27 cellular contexts compared by ENCODE assay signal in the genomic region with DNA sequence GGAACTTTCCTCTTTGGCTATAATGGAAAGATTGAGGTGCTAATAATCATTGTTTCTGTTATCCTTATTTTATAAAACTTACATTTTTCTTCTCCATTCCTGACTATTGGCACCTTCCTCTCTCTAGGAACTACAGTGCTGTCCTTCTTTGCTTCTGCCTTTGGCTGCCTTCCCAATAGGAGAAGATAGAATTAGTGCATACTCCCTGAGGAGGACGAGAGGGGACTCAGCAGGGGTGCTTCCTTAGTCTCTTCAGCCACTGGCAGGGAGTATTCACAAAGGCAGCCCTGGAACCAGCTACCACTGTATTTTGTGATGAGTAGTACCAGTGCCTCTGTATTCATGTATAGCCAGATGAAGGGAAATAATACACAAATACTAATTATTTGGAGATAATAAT.
"Had no signal": no experiment of that assay in that cellular context is flagged by ENCODE, and none has a peak within 500 bp of the region (broad histone marks: within the 10 kb centered on the region; RNA-seq: fewer than 3 reads in every experiment).

No MANE protein-coding gene starts in this region.

- H3K4me3 Mint-ChIP-seq: activated CD4-positive, alpha-beta memory T cell treated with anti-CD3 and anti-CD28 coated beads for 36 hours; activated CD4-positive, alpha-beta T cell treated with anti-CD3 and anti-CD28 coated beads, Interleukin-2, amount 10 ng/mL, durations not matched to agents 24 days and 14 days; activated T-cell treated with anti-CD3 and anti-CD28 coated beads, Interleukin-2, amount 50 U/mL, for 24 hours; natural killer cell treated with Interleukin-12 subunit alpha and Interleukin-12 subunit beta and Interleukin-15 and Interleukin-18, amount 100 ng/mL, for 72 hours; T-helper 17 cell had no signal

- H3K27ac ChIP-seq: left ventricle myocardium inferior, neutrophil, right lobe of liver, testis, transverse colon, WERI-Rb-1 had no signal

- H3K27me3 Mint-ChIP-seq: activated CD4-positive, alpha-beta memory T cell treated with anti-CD3 and anti-CD28 coated beads for 36 hours; activated CD4-positive, alpha-beta T cell treated with anti-CD3 and anti-CD28 coated beads, Interleukin-2, amount 10 ng/mL, durations not matched to agents 24 days and 14 days; activated T-cell treated with anti-CD3 and anti-CD28 coated beads, Interleukin-2, amount 50 U/mL, for 24 hours; natural killer cell treated with Interleukin-12 subunit alpha and Interleukin-12 subunit beta and Interleukin-15 and Interleukin-18, amount 100 ng/mL, for 72 hours; T-helper 17 cell had no signal

- H3K4me3 ChIP-seq: left ventricle myocardium inferior, lung, mucosa of descending colon, right lobe of liver, testis, transverse colon had no signal

- DNase-seq: activated CD4-positive, alpha-beta memory T cell treated with anti-CD3 and anti-CD28 coated beads for 36 hours; activated CD4-positive, alpha-beta T cell treated with anti-CD3 and anti-CD28 coated beads, Interleukin-2, amount 10 ng/mL, durations not matched to agents 24 days and 14 days; activated CD4-positive, CD25-positive, alpha-beta regulatory T cell treated with anti-CD3 and anti-CD28 coated beads, Interleukin-2, amount 50 U/mL, for 72 hours; activated CD8-positive, alpha-beta memory T cell treated with anti-CD3 and anti-CD28 coated beads, Interleukin-2, amount 50 U/mL, for 4 hours; activated gamma-delta T cell treated with Interleukin-2 at 50 U/mL for 16 hours; activated naive CD4-positive, alpha-beta T cell treated with anti-CD3 and anti-CD28 coated beads, Interleukin-2, amount 50 U/mL, for 16 hours; activated T-cell treated with anti-CD3 and anti-CD28 coated beads, Interleukin-2, amount 50 U/mL, for 24 hours; amniotic stem cell; caudate nucleus; foreskin fibroblast; head of caudate nucleus; hippocampal formation; islet precursor cell; left ventricle myocardium inferior; mucosa of descending colon; right lobe of liver; stimulated activated CD4-positive, alpha-beta T cell treated with anti-CD3 and anti-CD28 coated beads, Interleukin-2, amount 100 ng/mL, for 48 hours; stimulated activated naive CD4-positive, alpha-beta T cell treated with Interleukin-2 at 50 U/mL for 16 hours; T-helper 17 cell; T1000; testis; transverse colon; WERI-Rb-1 had no signal

- H3K27ac Mint-ChIP-seq: activated CD4-positive, alpha-beta memory T cell treated with anti-CD3 and anti-CD28 coated beads for 36 hours; activated CD4-positive, alpha-beta T cell treated with anti-CD3 and anti-CD28 coated beads, Interleukin-2, amount 10 ng/mL, durations not matched to agents 24 days and 14 days; activated T-cell treated with anti-CD3 and anti-CD28 coated beads, Interleukin-2, amount 50 U/mL, for 24 hours; natural killer cell treated with Interleukin-12 subunit alpha and Interleukin-12 subunit beta and Interleukin-15 and Interleukin-18, amount 100 ng/mL, for 72 hours; T-helper 17 cell had no signal

- ATAC-seq: esophagus mucosa; mucosa of descending colon; natural killer cell treated with Interleukin-12 subunit alpha and Interleukin-12 subunit beta and Interleukin-15 and Interleukin-18, amount 100 ng/mL, for 72 hours; right lobe of liver; T-helper 17 cell had no signal

- H3K4me1 ChIP-seq: left ventricle myocardium inferior, right lobe of liver, testis, transverse colon had no signal

- H3K36me3 ChIP-seq: left ventricle myocardium inferior, neutrophil, right lobe of liver, transverse colon, WERI-Rb-1 had no signal

- H3K27me3 ChIP-seq: neutrophil, right lobe of liver, testis, transverse colon had no signal

- H3K4me1 Mint-ChIP-seq: activated CD4-positive, alpha-beta T cell treated with anti-CD3 and anti-CD28 coated beads, Interleukin-2, amount 10 ng/mL, durations not matched to agents 24 days and 14 days; T-helper 17 cell had no signal

- H3K9me3 ChIP-seq: neutrophil, right lobe of liver, testis, transverse colon had no signal

- H3K36me3 Mint-ChIP-seq: activated CD4-positive, alpha-beta memory T cell treated with anti-CD3 and anti-CD28 coated beads for 36 hours; natural killer cell treated with Interleukin-12 subunit alpha and Interleukin-12 subunit beta and Interleukin-15 and Interleukin-18, amount 100 ng/mL, for 72 hours had no signal
